8 cellular contexts compared by ENCODE assay signal in genomic region chr12:1591029-1591428, GRCh38. TPM values are rescaled to one million over a fixed set of nuclear protein-coding genes. Genes with fewer than 3 reads are reported as not detected.
DNase-seq lines count a peak whose midpoint lies in the region; ATAC-seq and TF ChIP-seq lines count a peak whose summit lies in the region.

No MANE protein-coding gene starts in this region.

- peaks cover 48% of the 10 kb centered on the region for H3K36me3 Mint-ChIP-seq in activated CD4-positive, alpha-beta memory T cell treated with anti-CD3 and anti-CD28 coated beads, Interleukin-2, amount 10 ng/mL, durations not matched to agents 7 days and 5 days (ENCODE audit: low read depth)
- H3K36me3 Mint-ChIP-seq in stimulated activated naive B cell treated with anti-CD40 and anti-IgM and Interleukin-4, amounts not matched to agents 10 μg/mL and 1 μg/mL and 100 μg/mL, for 72 hours = peaks cover 14 to 36% of the 10 kb centered on the region in 2 donors

- ATAC-seq in left cardiac atrium = no peak
- no peak for ATAC-seq in stimulated activated naive B cell treated with anti-CD40 and anti-IgM and Interleukin-4, amounts not matched to agents 10 μg/mL and 1 μg/mL and 100 μg/mL, for 72 hours (replicated peaks)
- ATAC-seq in HG03108 (IDR thresholded peaks at IDR 0.05; ENCODE audit: unreplicated experiment) = no peak
- ATAC-seq in HG03159 (IDR thresholded peaks at IDR 0.05; ENCODE audit: unreplicated experiment) = no peak

- H3K4me3 Mint-ChIP-seq in activated CD4-positive, alpha-beta memory T cell treated with anti-CD3 and anti-CD28 coated beads, Interleukin-2, amount 10 ng/mL, durations not matched to agents 7 days and 5 days = peak overlapping the region; percentile 63
- peak overlapping the region; percentile 58 to 69 for H3K4me3 Mint-ChIP-seq in stimulated activated naive B cell treated with anti-CD40 and anti-IgM and Interleukin-4, amounts not matched to agents 10 μg/mL and 1 μg/mL and 100 μg/mL, for 72 hours

- POLR2A ChIA-PET in activated CD4-positive, alpha-beta memory T cell treated with anti-CD3 and anti-CD28 coated beads, Interleukin-2, amount 10 ng/mL, durations not matched to agents 7 days and 5 days (lab: Charles Lee) = interaction anchor here (0.6 kb wide), 1 partner anchor 11 kb away, joined by 3 read pairs; no protein-coding TSS in a partner anchor

- CTCF ChIA-PET in activated CD4-positive, alpha-beta memory T cell treated with anti-CD3 and anti-CD28 coated beads, Interleukin-2, amount 10 ng/mL, durations not matched to agents 7 days and 5 days (lab: Charles Lee) = interaction anchor here (2.9 to 3.9 kb wide), 4 partner anchors 8 to 474 kb away, joined by 18 to 36 read pairs (median 24); no protein-coding TSS in a partner anchor

- H3K27me3 Mint-ChIP-seq in activated CD4-positive, alpha-beta memory T cell treated with anti-CD3 and anti-CD28 coated beads, Interleukin-2, amount 10 ng/mL, durations not matched to agents 7 days and 5 days = no peaks in the 10 kb centered on the region
- no peaks in the 10 kb centered on the region for H3K27me3 Mint-ChIP-seq in stimulated activated naive B cell treated with anti-CD40 and anti-IgM and Interleukin-4, amounts not matched to agents 10 μg/mL and 1 μg/mL and 100 μg/mL, for 72 hours

- TF ChIP-seq CTCF in left ventricle myocardium inferior (IDR thresholded peaks at IDR 0.05; ENCODE audit: borderline replicate concordance) (peak; percentile 18), foreskin fibroblast (IDR thresholded peaks at IDR 0.05; ENCODE audit: low read depth, low read length) (no peak)

- no peak overlapping the region for H3K27ac Mint-ChIP-seq in activated CD4-positive, alpha-beta memory T cell treated with anti-CD3 and anti-CD28 coated beads, Interleukin-2, amount 10 ng/mL, durations not matched to agents 7 days and 5 days
- H3K27ac Mint-ChIP-seq in stimulated activated naive B cell treated with anti-CD40 and anti-IgM and Interleukin-4, amounts not matched to agents 10 μg/mL and 1 μg/mL and 100 μg/mL, for 72 hours = peak overlapping the region; percentile 10

- no peaks in the 10 kb centered on the region for H3K36me3 ChIP-seq in left ventricle myocardium inferior

- DNase-seq in left ventricle myocardium inferior (no peak), left cardiac atrium (no peak), foreskin fibroblast (peak in 1 of 2 donors; percentile 31), COR-L47 (lab: John Stamatoyannopoulos, UW) (no peak)
- peak; percentile 29 for DNase-seq in activated CD4-positive, alpha-beta memory T cell treated with anti-CD3 and anti-CD28 coated beads, Interleukin-2, amount 10 ng/mL, durations not matched to agents 7 days and 5 days
- DNase-seq in stimulated activated naive B cell treated with anti-CD40 and anti-IgM and Interleukin-4, amounts not matched to agents 10 μg/mL and 1 μg/mL and 100 μg/mL, for 72 hours = no peak

- H3K4me1 ChIP-seq in left ventricle myocardium inferior = peaks cover 79% of the 10 kb centered on the region

- H3K9me3 ChIP-seq in left ventricle myocardium inferior (replicated peaks) = no peaks in the 10 kb centered on the region

- no peaks in the 10 kb centered on the region for H3K27me3 ChIP-seq in left ventricle myocardium inferior (ENCODE audit: low read depth)

- H3K4me1 Mint-ChIP-seq in activated CD4-positive, alpha-beta memory T cell treated with anti-CD3 and anti-CD28 coated beads, Interleukin-2, amount 10 ng/mL, durations not matched to agents 7 days and 5 days = peaks cover 62% of the 10 kb centered on the region
- peaks cover 47 to 67% of the 10 kb centered on the region in 2 donors for H3K4me1 Mint-ChIP-seq in stimulated activated naive B cell treated with anti-CD40 and anti-IgM and Interleukin-4, amounts not matched to agents 10 μg/mL and 1 μg/mL and 100 μg/mL, for 72 hours

- H3K9me3 Mint-ChIP-seq in activated CD4-positive, alpha-beta memory T cell treated with anti-CD3 and anti-CD28 coated beads, Interleukin-2, amount 10 ng/mL, durations not matched to agents 7 days and 5 days = no peaks in the 10 kb centered on the region
- no peaks in the 10 kb centered on the region for H3K9me3 Mint-ChIP-seq in stimulated activated naive B cell treated with anti-CD40 and anti-IgM and Interleukin-4, amounts not matched to agents 10 μg/mL and 1 μg/mL and 100 μg/mL, for 72 hours

- intact Hi-C loops in left ventricle myocardium inferior (cut with micrococcal nuclease) = no loop called here
- intact Hi-C loops in left cardiac atrium (cut with DNase I) = loop anchor here in 1 of 2 donors (5.0 kb wide), 1 partner anchor 474 kb away; no protein-coding TSS in a partner anchor

- H3K4me3 ChIP-seq in left ventricle myocardium inferior = peak overlapping the region; percentile 89
- peak overlapping the region; percentile 68 to 75 for H3K4me3 ChIP-seq in foreskin fibroblast (ENCODE audit: low read depth in 1 of 2, low read length in 2 of 2)

- peak overlapping the region; percentile 99 for H3K27ac ChIP-seq in left ventricle myocardium inferior (replicated peaks)

RNA-seq across cellular contexts. Expression of gene FBXL14, which starts 3.4 kb away (rescaled TPM):
- 6.8 TPM for total RNA-seq in left ventricle myocardium inferior
- total RNA-seq in left cardiac atrium = 1 to 10 TPM; 7.0 to 7.6 TPM
- 10 to 100 TPM; 30.3 to 30.9 TPM for total RNA-seq in activated CD4-positive, alpha-beta memory T cell treated with anti-CD3 and anti-CD28 coated beads, Interleukin-2, amount 10 ng/mL, durations not matched to agents 7 days and 5 days

RNA-seq across cellular contexts. Expression of gene WNT5B, which starts 38.0 kb away (rescaled TPM):
- total RNA-seq in left ventricle myocardium inferior = 2.1 TPM
- total RNA-seq in left cardiac atrium = 1 to 10 TPM; 1.8 to 5.0 TPM
- total RNA-seq in activated CD4-positive, alpha-beta memory T cell treated with anti-CD3 and anti-CD28 coated beads, Interleukin-2, amount 10 ng/mL, durations not matched to agents 7 days and 5 days = 1 to 10 TPM; 1.4 to 1.7 TPM
